27 cellular contexts compared by ENCODE assay signal in the genomic region with DNA sequence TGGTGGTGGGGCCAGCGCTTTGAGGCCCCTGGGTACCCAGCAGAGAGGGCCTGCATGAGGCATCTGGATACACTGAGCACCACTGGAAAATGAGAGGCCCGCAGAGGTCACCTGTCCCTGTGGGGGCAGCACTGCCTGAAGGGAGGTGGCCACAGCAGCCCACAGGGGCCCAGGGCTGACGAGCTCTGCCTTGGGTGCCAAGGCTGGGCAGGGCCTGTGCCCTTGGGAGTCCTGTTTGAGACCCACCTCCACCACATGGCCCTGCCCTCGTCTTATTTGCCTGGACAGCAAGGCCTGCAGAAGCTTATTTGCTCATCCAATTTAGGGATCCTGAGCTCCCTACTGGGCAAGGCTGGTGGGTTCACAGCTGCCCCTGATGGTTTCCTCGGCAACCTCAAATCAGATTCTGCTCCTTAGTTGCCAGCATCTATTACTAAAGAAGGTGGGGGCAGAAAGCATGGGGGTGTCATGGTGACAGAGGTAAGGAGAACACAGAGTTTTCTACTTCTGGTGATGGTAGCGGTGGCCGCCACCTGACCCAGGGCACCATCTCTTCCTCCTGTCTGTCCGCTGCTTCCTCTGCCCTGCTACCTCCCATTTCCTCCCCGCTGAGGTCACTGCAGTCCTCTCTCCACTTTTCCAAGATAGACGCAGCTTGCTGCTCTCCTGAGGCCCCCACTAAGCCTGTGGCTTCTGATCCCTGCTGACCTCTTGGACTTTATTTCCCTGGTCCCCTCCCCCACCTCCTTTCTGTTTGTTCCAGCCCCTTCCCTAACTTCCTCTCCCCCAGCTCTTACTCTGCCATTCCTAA.
"Had no signal": no experiment of that assay in that cellular context is flagged by ENCODE, and none has a peak within 500 bp of the region (broad histone marks: within the 10 kb centered on the region; RNA-seq: fewer than 3 reads in every experiment).

No MANE protein-coding gene starts in this region.

- H3K4me1 ChIP-seq: pancreas, psoas muscle had no signal

- DNase-seq: activated B cell treated with CpG ODN at 0.5 μM for 24 hours; activated CD4-positive, alpha-beta T cell treated with anti-CD3 and anti-CD28 coated beads for 36 hours; activated CD4-positive, alpha-beta T cell treated with anti-CD3 and anti-CD28 coated beads, Interleukin-2, amount 50 U/mL, for 4 hours; activated CD8-positive, alpha-beta memory T cell treated with anti-CD3 and anti-CD28 coated beads for 24 hours; activated CD8-positive, alpha-beta memory T cell treated with anti-CD3 and anti-CD28 coated beads, Interleukin-2, amount 50 U/mL, for 4 hours; activated T-cell treated with anti-CD3 and anti-CD28 coated beads, Interleukin-2, amount 50 U/mL, for 24 hours; brain microvascular endothelial cell; effector memory CD8-positive, alpha-beta T cell; left cardiac atrium; lower lobe of right lung; naive thymus-derived CD4-positive, alpha-beta T cell; pancreas; stimulated activated CD4-positive, alpha-beta T cell treated with anti-CD3 and anti-CD28 coated beads, Interleukin-1b, Interleukin-23, amount 100 ng/mL, for 48 hours; stomach; T-helper 9 cell had no signal

- H3K27ac ChIP-seq: ascending aorta, brain microvascular endothelial cell, heart left ventricle, lower lobe of right lung, neutrophil, pancreas, psoas muscle, right atrium auricular region, stomach, suprapubic skin, tibial nerve had no signal

- H3K27me3 ChIP-seq: adrenal gland, ascending aorta, brain microvascular endothelial cell, pancreas, right atrium auricular region had no signal

- ATAC-seq: activated CD4-positive, alpha-beta T cell treated with anti-CD3 and anti-CD28 coated beads for 36 hours; activated naive CD4-positive, alpha-beta T cell treated with anti-CD3 and anti-CD28 coated beads, Interleukin-2, amount 50 U/mL, for 72 hours; activated T-helper 17 cell treated with anti-CD3 and anti-CD28 coated beads, Interleukin-2, amount 50 U/mL, for 72 hours; effector memory CD8-positive, alpha-beta T cell; left cardiac atrium; lower lobe of right lung; naive thymus-derived CD4-positive, alpha-beta T cell; pancreas; psoas muscle had no signal

- H3K4me3 ChIP-seq: adrenal gland, ascending aorta, heart left ventricle, lower lobe of right lung, pancreas, psoas muscle, right atrium auricular region, stomach, suprapubic skin, tibial nerve had no signal

- H3K36me3 ChIP-seq: adrenal gland, ascending aorta, brain microvascular endothelial cell, heart left ventricle, lower lobe of right lung, neutrophil, pancreas, right atrium auricular region, stomach, suprapubic skin, tibial nerve had no signal

- FAIRE-seq: islet of Langerhans, pancreas, urothelium cell line had no signal

- H3K9me3 ChIP-seq: adrenal gland, ascending aorta, heart left ventricle, lower lobe of right lung, neutrophil, pancreas, psoas muscle, right atrium auricular region, stomach, suprapubic skin, tibial nerve had no signal
